15 cellular contexts compared by ENCODE assay signal in genomic region chr12:105960319-105961076, GRCh38.
DNase-seq lines count a peak whose midpoint lies in the region; FAIRE-seq lines count a peak whose summit lies in the region.
"Had no signal": no experiment of that assay in that cellular context is flagged by ENCODE, and none has a peak within 500 bp of the region (broad histone marks: within the 10 kb centered on the region; RNA-seq: fewer than 3 reads in every experiment).

No MANE protein-coding gene starts in this region.

- DNase-seq in Caki2 (ENCODE audit: low read depth) = peak; percentile 84
- DNase-seq in NCI-H748 (lab: John Stamatoyannopoulos, UW; ENCODE audit: unreplicated experiment) = peak; percentile 6
- DNase-seq in myocyte (ENCODE audit: low read depth) = peak; percentile 26
- no peak for DNase-seq in H4 (ENCODE audit: low spot score)
- no peak for DNase-seq in epidermal melanocyte (ENCODE audit: insufficient read length, low spot score)
- no peak for DNase-seq in SKM-1 (lab: John Stamatoyannopoulos, UW; ENCODE audit: unreplicated experiment)
- DNase-seq in stimulated activated CD4-positive, alpha-beta T cell treated with anti-CD3 and anti-CD28 coated beads, Interleukin-4, amount 100 ng/mL, for 4 hours = no peak
- DNase-seq: activated CD4-positive, CD25-positive, alpha-beta regulatory T cell treated with anti-CD3 and anti-CD28 coated beads, Interleukin-2, amount 50 U/mL, for 72 hours; activated T-cell treated with anti-CD3 and anti-CD28 coated beads, Interleukin-2, amount 50 U/mL, for 4 hours; adrenal gland; NCI-H2107; SW 1271 had no signal

- in situ Hi-C loops in Caki2 (cut with HindIII; ENCODE audit: low pct_unique_long_range_greater_than_20kb, low sequenced_read_pairs) = no loop called here

- FAIRE-seq in endometrium (lab: Jason Lieb, UNC) = peak; percentile 41
- FAIRE-seq: GM12892, H1 had no signal

Comparison
In these comparisons a context has a peak if more than half of its experiments do, and no peak if none do; other contexts are left out.
1. DNase-seq: peak in Caki2 (single experiment), NCI-H748 (single experiment) and myocyte (single experiment); none in H4 (single experiment), epidermal melanocyte (single experiment), SKM-1 (single experiment) and stimulated activated CD4-positive, alpha-beta T cell treated with anti-CD3 and anti-CD28 coated beads, Interleukin-4, amount 100 ng/mL, for 4 hours (0 of 2).